ENCODE assay signal across 38 cellular contexts in the genomic region with DNA sequence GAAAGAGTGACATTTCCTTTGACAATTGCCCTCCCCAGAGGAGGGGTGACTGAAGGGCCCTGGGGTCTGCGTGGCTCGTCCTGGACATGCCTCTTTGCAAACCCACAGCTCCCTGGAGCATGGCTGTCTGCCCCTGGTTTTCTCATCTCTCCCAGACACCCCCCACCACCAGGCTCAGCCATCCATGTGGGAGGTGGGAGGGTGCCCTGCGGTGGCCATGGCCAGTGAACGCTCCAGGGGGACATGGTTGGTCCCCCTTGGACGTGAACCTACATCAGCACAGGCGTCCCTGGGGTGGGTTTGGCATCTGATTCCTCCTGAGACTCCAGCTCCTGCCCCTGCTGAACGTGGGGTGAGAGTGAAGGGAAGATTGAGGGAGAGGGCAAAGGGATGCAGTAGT.
"Had no signal": no experiment of that assay in that cellular context is flagged by ENCODE, and none has a peak within 500 bp of the region (broad histone marks: within the 10 kb centered on the region; RNA-seq: fewer than 3 reads in every experiment).

No MANE protein-coding gene starts in this region.

- H3K9me3 Mint-ChIP-seq: activated CD4-positive, alpha-beta memory T cell treated with anti-CD3 and anti-CD28 coated beads, Interleukin-2, amount 10 ng/mL, durations not matched to agents 7 days and 5 days; activated naive CD8-positive, alpha-beta T cell treated with anti-CD3 and anti-CD28 coated beads for 36 hours; activated T-cell treated with anti-CD3 and anti-CD28 coated beads, Interleukin-2, amount 50 U/mL, for 72 hours; activated T-helper 17 cell treated with anti-CD3 and anti-CD28 coated beads, Interleukin-2, amount 50 U/mL, for 72 hours; T-cell had no signal

- H3K27me3 ChIP-seq: brain microvascular endothelial cell, Peyer's patch had no signal

- H3K36me3 ChIP-seq: brain microvascular endothelial cell, Peyer's patch, WERI-Rb-1 had no signal

- ATAC-seq: activated CD8-positive, alpha-beta memory T cell treated with anti-CD3 and anti-CD28 coated beads, Interleukin-2, amount 10 ng/mL, durations not matched to agents 7 days and 5 days; activated T-cell treated with anti-CD3 and anti-CD28 coated beads, Interleukin-2, amount 50 U/mL, for 72 hours; activated T-helper 17 cell treated with anti-CD3 and anti-CD28 coated beads, Interleukin-2, amount 50 U/mL, for 72 hours; PC-3; SK-N-SH treated with all-trans-retinoic acid at 6 μM for 48 hours; T-cell; T-helper 17 cell had no signal

- H3K4me3 Mint-ChIP-seq: activated CD4-positive, alpha-beta memory T cell treated with anti-CD3 and anti-CD28 coated beads, Interleukin-2, amount 10 ng/mL, durations not matched to agents 7 days and 5 days; activated CD8-positive, alpha-beta memory T cell treated with anti-CD3 and anti-CD28 coated beads, Interleukin-2, amount 10 ng/mL, durations not matched to agents 7 days and 5 days; activated naive CD8-positive, alpha-beta T cell treated with anti-CD3 and anti-CD28 coated beads for 36 hours; activated T-cell treated with anti-CD3 and anti-CD28 coated beads, Interleukin-2, amount 50 U/mL, for 72 hours; activated T-helper 17 cell treated with anti-CD3 and anti-CD28 coated beads, Interleukin-2, amount 50 U/mL, for 72 hours; T-cell; T-helper 17 cell had no signal

- H3K36me3 Mint-ChIP-seq: activated CD8-positive, alpha-beta memory T cell treated with anti-CD3 and anti-CD28 coated beads, Interleukin-2, amount 10 ng/mL, durations not matched to agents 7 days and 5 days; activated naive CD8-positive, alpha-beta T cell treated with anti-CD3 and anti-CD28 coated beads for 36 hours; T-cell had no signal

- H3K4me2 ChIP-seq: KMS-11 had no signal

- H3K9me3 ChIP-seq: Peyer's patch had no signal

- H3K4me3 ChIP-seq: Peyer's patch had no signal

- H3K4me1 ChIP-seq: Peyer's patch had no signal

- H3K27ac ChIP-seq: brain microvascular endothelial cell, KMS-11, Peyer's patch, WERI-Rb-1 had no signal

- H3K9ac ChIP-seq: KMS-11 had no signal

- H3K27me3 Mint-ChIP-seq: activated naive CD8-positive, alpha-beta T cell treated with anti-CD3 and anti-CD28 coated beads for 36 hours had no signal

- H3K27ac Mint-ChIP-seq: activated CD4-positive, alpha-beta memory T cell treated with anti-CD3 and anti-CD28 coated beads, Interleukin-2, amount 10 ng/mL, durations not matched to agents 7 days and 5 days; activated CD8-positive, alpha-beta memory T cell treated with anti-CD3 and anti-CD28 coated beads, Interleukin-2, amount 10 ng/mL, durations not matched to agents 7 days and 5 days; activated naive CD8-positive, alpha-beta T cell treated with anti-CD3 and anti-CD28 coated beads for 36 hours; activated T-cell treated with anti-CD3 and anti-CD28 coated beads, Interleukin-2, amount 50 U/mL, for 72 hours; activated T-helper 17 cell treated with anti-CD3 and anti-CD28 coated beads, Interleukin-2, amount 50 U/mL, for 72 hours; T-cell; T-helper 17 cell had no signal

- H3K4me1 Mint-ChIP-seq: activated CD4-positive, alpha-beta memory T cell treated with anti-CD3 and anti-CD28 coated beads, Interleukin-2, amount 10 ng/mL, durations not matched to agents 7 days and 5 days; activated CD8-positive, alpha-beta memory T cell treated with anti-CD3 and anti-CD28 coated beads, Interleukin-2, amount 10 ng/mL, durations not matched to agents 7 days and 5 days; activated naive CD8-positive, alpha-beta T cell treated with anti-CD3 and anti-CD28 coated beads for 36 hours; activated T-helper 17 cell treated with anti-CD3 and anti-CD28 coated beads, Interleukin-2, amount 50 U/mL, for 72 hours; T-cell; T-helper 17 cell had no signal

- DNase-seq: activated CD4-positive, alpha-beta memory T cell treated with anti-CD3 and anti-CD28 coated beads, Interleukin-2, amount 10 ng/mL, durations not matched to agents 7 days and 5 days; activated CD4-positive, alpha-beta T cell treated with anti-CD3 and anti-CD28 coated beads for 1 hour; activated CD4-positive, alpha-beta T cell treated with anti-CD3 and anti-CD28 coated beads for 48 hours; activated CD4-positive, CD25-positive, alpha-beta regulatory T cell; activated CD8-positive, alpha-beta memory T cell treated with anti-CD3 and anti-CD28 coated beads for 24 hours; activated CD8-positive, alpha-beta memory T cell treated with anti-CD3 and anti-CD28 coated beads, Interleukin-2, amount 10 ng/mL, durations not matched to agents 7 days and 5 days; activated effector memory CD4-positive, alpha-beta T cell treated with anti-CD3 and anti-CD28 coated beads, Interleukin-2, amount 50 U/mL, for 16 hours; activated naive CD4-positive, alpha-beta T cell; activated naive CD4-positive, alpha-beta T cell treated with anti-CD3 and anti-CD28 coated beads, Interleukin-2, amount 50 U/mL, for 16 hours; activated naive CD8-positive, alpha-beta T cell treated with anti-CD3 and anti-CD28 coated beads for 36 hours; activated T-cell treated with anti-CD3 and anti-CD28 coated beads, Interleukin-2, amount 50 U/mL, for 1 hour; activated T-cell treated with anti-CD3 and anti-CD28 coated beads, Interleukin-2, amount 50 U/mL, for 72 hours; amniotic stem cell; brain microvascular endothelial cell; MM.1S; MV-4-11; NCI-H1092 treated with DMSO at 0.1 percent for 48 hours; NCI-H1417; NCI-H146; NCI-H187; NCI-H2029 treated with DMSO at 0.1 percent for 48 hours; NCI-H2107; NCI-H2171; NCI-H510A; NCI-H526; NCI-H748 treated with DMSO at 0.1 percent for 48 hours; NK-92 treated with Interleukin-12 subunit alpha and Interleukin-12 subunit beta, amount 100 ng/mL, for 24 hours; PC-3; RPMI8226; SHP77 treated with DMSO at 0.1 percent for 48 hours; T-cell; T-helper 17 cell; T1000; WERI-Rb-1 had no signal
